In genomic region chr6:35664945-35665344, GRCh38 we compare ENCODE assay signal across 1 cellular context.
TF ChIP-seq lines count a peak whose summit lies in the region.

No MANE protein-coding gene starts in this region.

TF ChIP-seq in endothelial cell of umbilical vein, 7 proteins besides CTCF, POLR2A, EP300 and RAD21:
- TF ChIP-seq MAX (IDR thresholded peaks at IDR 0.05; ENCODE audit: insufficient read depth, insufficient read length), result no peak
- no peak for TF ChIP-seq GATA2 (IDR thresholded peaks at IDR 0.05; ENCODE audit: insufficient read depth, insufficient read length, low read depth, low read length)
- no peak for TF ChIP-seq POLR2AphosphoS5 (IDR thresholded peaks at IDR 0.05; ENCODE audit: insufficient read depth, low read depth, low read length)
- TF ChIP-seq MYC (IDR thresholded peaks at IDR 0.05; ENCODE audit: low read depth, low read length), result no peak
- TF ChIP-seq EZH2 (IDR thresholded peaks at IDR 0.05; ENCODE audit: borderline replicate concordance, low read depth, low read length, severe bottlenecking), result no peak
